28 cellular contexts compared by ENCODE assay signal in the genomic region with DNA sequence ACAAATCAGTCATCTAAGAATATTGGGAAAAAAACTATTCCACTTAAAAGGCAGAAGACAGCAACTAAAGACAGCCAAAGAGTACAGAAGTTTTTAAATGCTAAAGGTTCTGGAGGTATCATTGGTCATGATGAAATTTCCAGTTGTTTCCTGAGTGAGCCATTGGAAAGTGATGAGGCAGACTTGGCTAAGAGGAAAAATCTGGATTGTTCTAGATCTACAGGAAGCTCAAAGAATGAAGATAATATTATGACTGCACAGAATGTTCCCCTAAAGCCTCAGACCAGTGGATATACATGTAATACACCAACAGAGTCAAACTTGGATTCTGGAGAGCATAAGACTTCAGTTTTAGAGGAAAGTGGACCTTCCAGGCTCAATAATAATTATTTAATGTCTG.
"Had no signal": no experiment of that assay in that cellular context is flagged by ENCODE, and none has a peak within 500 bp of the region (broad histone marks: within the 10 kb centered on the region; RNA-seq: fewer than 3 reads in every experiment).

No MANE protein-coding gene starts in this region.

- H3K4me3 ChIP-seq: coronary artery, heart right ventricle, left lung, neural progenitor cell, psoas muscle, sigmoid colon, stomach, thyroid gland, vagina had no signal

- H3K4me3 Mint-ChIP-seq: naive thymus-derived CD4-positive, alpha-beta T cell; nephron; neural progenitor cell; stimulated activated effector memory CD8-positive, alpha-beta T cell treated with anti-CD3 and anti-CD28 coated beads, Interleukin-12 subunit alpha, Interleukin-12 subunit beta, amount 100 ng/mL, for 72 hours had no signal

- H3K27ac Mint-ChIP-seq: nephron; neural progenitor cell; stimulated activated effector memory CD8-positive, alpha-beta T cell treated with anti-CD3 and anti-CD28 coated beads, Interleukin-12 subunit alpha, Interleukin-12 subunit beta, amount 100 ng/mL, for 72 hours had no signal

- H3K4me1 ChIP-seq: left lung, neural progenitor cell, psoas muscle, sigmoid colon, thyroid gland had no signal

- ATAC-seq: esophagus mucosa; left cardiac atrium; left lung; naive thymus-derived CD4-positive, alpha-beta T cell; psoas muscle; stimulated activated effector memory CD8-positive, alpha-beta T cell treated with anti-CD3 and anti-CD28 coated beads, Interleukin-12 subunit alpha, Interleukin-12 subunit beta, amount 100 ng/mL, for 72 hours had no signal

- H3K27ac ChIP-seq: coronary artery, left lung, neural progenitor cell, psoas muscle, sigmoid colon, stomach, thyroid gland, vagina had no signal

- H3K4me2 ChIP-seq: neural progenitor cell had no signal

- H3K9ac ChIP-seq: neural progenitor cell had no signal

- H3K9me3 ChIP-seq: heart right ventricle, left lung, psoas muscle, sigmoid colon, stomach, thyroid gland, vagina had no signal

- H3K27me3 Mint-ChIP-seq: naive thymus-derived CD4-positive, alpha-beta T cell had no signal

- H3K4me1 Mint-ChIP-seq: nephron, neural progenitor cell had no signal

- H3K9me3 Mint-ChIP-seq: naive thymus-derived CD4-positive, alpha-beta T cell; nephron; stimulated activated effector memory CD8-positive, alpha-beta T cell treated with anti-CD3 and anti-CD28 coated beads, Interleukin-12 subunit alpha, Interleukin-12 subunit beta, amount 100 ng/mL, for 72 hours had no signal

- H3K27me3 ChIP-seq: heart right ventricle, left lung, neural progenitor cell, sigmoid colon, stomach, thyroid gland, vagina had no signal

- H2AFZ ChIP-seq: neural progenitor cell had no signal

- DNase-seq: effector CD4-positive, alpha-beta T cell; foreskin melanocyte; glutamatergic neuron; heart right ventricle; hippocampal formation; left cardiac atrium; left lung; mammary epithelial cell; mesendoderm; midbrain; naive thymus-derived CD4-positive, alpha-beta T cell; posterior cingulate gyrus; psoas muscle; right cardiac atrium; sigmoid colon; stimulated activated CD4-positive, alpha-beta T cell treated with anti-CD3 and anti-CD28 coated beads, Interleukin-2, amount 100 ng/mL, for 24 hours; stimulated activated CD4-positive, alpha-beta T cell treated with anti-CD3 and anti-CD28 coated beads, Interleukin-4, amount 100 ng/mL, for 24 hours; stimulated activated naive CD4-positive, alpha-beta T cell treated with Interleukin-2 at 50 U/mL for 16 hours; stomach; thyroid gland; trophoblast cell had no signal

- H3K36me3 ChIP-seq: neural progenitor cell, sigmoid colon, vagina had no signal

- FAIRE-seq: islet of Langerhans had no signal
